ENCODE assay signal across 8 cellular contexts in the genomic region with DNA sequence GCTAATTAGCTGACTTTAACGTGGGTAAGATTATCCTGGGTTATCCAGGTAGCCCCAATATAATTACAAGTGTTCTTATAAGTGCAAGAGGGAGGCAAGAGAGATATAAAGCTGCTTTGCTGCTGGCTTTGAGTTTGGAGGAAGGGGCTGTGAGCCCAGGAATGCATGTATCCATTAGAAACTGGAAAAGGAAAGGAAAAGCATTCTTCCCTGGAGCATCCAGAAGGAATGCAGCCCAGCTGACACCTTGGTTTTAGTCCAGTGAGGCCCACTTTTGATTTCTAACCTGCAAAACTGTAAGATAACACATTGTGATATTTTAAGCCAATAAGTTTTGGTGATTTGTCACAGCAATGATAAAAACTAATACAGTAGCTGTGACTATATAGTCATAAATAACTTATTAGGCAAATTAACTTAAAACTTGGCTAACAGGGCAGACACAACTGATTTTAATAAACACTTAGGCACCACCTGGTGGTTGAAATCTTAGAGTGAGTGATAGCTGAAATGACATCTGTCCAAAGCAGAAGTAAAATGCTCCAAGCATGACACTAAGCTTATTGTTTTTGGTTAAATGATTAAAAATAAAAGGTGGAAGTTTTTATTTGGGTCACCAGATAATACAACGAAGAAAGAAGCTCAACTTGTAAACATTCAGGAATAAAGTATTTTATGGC. TPM values are rescaled to one million over a fixed set of nuclear protein-coding genes. Genes with fewer than 3 reads are reported as not detected.
DNase-seq lines count a peak whose midpoint lies in the region; ATAC-seq and TF ChIP-seq lines count a peak whose summit lies in the region.

No MANE protein-coding gene starts in this region.

- H3K36me3 Mint-ChIP-seq in activated CD4-positive, alpha-beta T cell treated with anti-CD3 and anti-CD28 coated beads, Interleukin-2, amount 10 ng/mL, durations not matched to agents 7 days and 5 days (ENCODE audit: low read depth): no peaks in the 10 kb centered on the region
- no peaks in the 10 kb centered on the region for H3K36me3 Mint-ChIP-seq in activated CD4-positive, alpha-beta T cell treated with anti-CD3 and anti-CD28 coated beads for 36 hours (ENCODE audit: low read depth)

- no peak overlapping the region for H3K27ac Mint-ChIP-seq in activated CD4-positive, alpha-beta T cell treated with anti-CD3 and anti-CD28 coated beads, Interleukin-2, amount 10 ng/mL, durations not matched to agents 7 days and 5 days
- no peak overlapping the region for H3K27ac Mint-ChIP-seq in activated CD4-positive, alpha-beta T cell treated with anti-CD3 and anti-CD28 coated beads for 36 hours

- DNase-seq in activated CD4-positive, alpha-beta T cell treated with anti-CD3 and anti-CD28 coated beads, Interleukin-2, amount 10 ng/mL, durations not matched to agents 7 days and 5 days: peak; percentile 31
- DNase-seq in activated CD4-positive, alpha-beta T cell treated with anti-CD3 and anti-CD28 coated beads for 36 hours: no peak
- peak; percentile 66 for DNase-seq in NCI-H69 (lab: John Stamatoyannopoulos, UW)
- DNase-seq in fibroblast of villous mesenchyme (ENCODE audit: low read depth): peak; percentile 25
- no peak for DNase-seq in NK-92 (lab: John Stamatoyannopoulos, UW; ENCODE audit: unreplicated experiment)
- DNase-seq in middle frontal gyrus (ENCODE audit: extremely low spot score, low spot score): no peak

- H3K27me3 Mint-ChIP-seq in activated CD4-positive, alpha-beta T cell treated with anti-CD3 and anti-CD28 coated beads, Interleukin-2, amount 10 ng/mL, durations not matched to agents 7 days and 5 days: peaks cover 4% of the 10 kb centered on the region
- H3K27me3 Mint-ChIP-seq in activated CD4-positive, alpha-beta T cell treated with anti-CD3 and anti-CD28 coated beads for 36 hours: peaks cover 13% of the 10 kb centered on the region

- no peak overlapping the region for H3K4me3 Mint-ChIP-seq in activated CD4-positive, alpha-beta T cell treated with anti-CD3 and anti-CD28 coated beads, Interleukin-2, amount 10 ng/mL, durations not matched to agents 7 days and 5 days
- H3K4me3 Mint-ChIP-seq in activated CD4-positive, alpha-beta T cell treated with anti-CD3 and anti-CD28 coated beads for 36 hours: no peak overlapping the region

- peak; percentile 42 for TF ChIP-seq CTCF in fibroblast of villous mesenchyme (IDR thresholded peaks at IDR 0.05; ENCODE audit: insufficient read depth, low read depth, low read length)

- intact Hi-C loops in activated CD4-positive, alpha-beta T cell treated with anti-CD3 and anti-CD28 coated beads for 36 hours (cut with DNase I, micrococcal nuclease): loop anchor here (1.0 to 5.0 kb wide), 4 partner anchors 47 to 322 kb away; no protein-coding TSS in a partner anchor

- H3K4me3 ChIP-seq in fibroblast of villous mesenchyme (ENCODE audit: low read depth, low read length): no peak overlapping the region

- POLR2A ChIA-PET in activated CD4-positive, alpha-beta T cell treated with anti-CD3 and anti-CD28 coated beads, Interleukin-2, amount 10 ng/mL, durations not matched to agents 7 days and 5 days (lab: Charles Lee): interaction anchor here (0.9 kb wide), 1 partner anchor 54 kb away, joined by 4 read pairs; no protein-coding TSS in a partner anchor
- POLR2A ChIA-PET in activated CD4-positive, alpha-beta T cell treated with anti-CD3 and anti-CD28 coated beads for 36 hours (lab: Charles Lee): no interaction called here

- CTCF ChIA-PET in activated CD4-positive, alpha-beta T cell treated with anti-CD3 and anti-CD28 coated beads, Interleukin-2, amount 10 ng/mL, durations not matched to agents 7 days and 5 days (lab: Charles Lee): interaction anchor here (0.5 to 1.6 kb wide), 2 partner anchors 9 to 103 kb away, joined by 6 read pairs; no protein-coding TSS in a partner anchor
- CTCF ChIA-PET in activated CD4-positive, alpha-beta T cell treated with anti-CD3 and anti-CD28 coated beads for 36 hours (lab: Charles Lee): interaction anchor here (0.6 to 3.0 kb wide), 13 partner anchors 9 to 319 kb away, joined by 3 to 34 read pairs (median 5); no protein-coding TSS in a partner anchor

- no peaks in the 10 kb centered on the region for H3K9me3 Mint-ChIP-seq in activated CD4-positive, alpha-beta T cell treated with anti-CD3 and anti-CD28 coated beads, Interleukin-2, amount 10 ng/mL, durations not matched to agents 7 days and 5 days
- H3K9me3 Mint-ChIP-seq in activated CD4-positive, alpha-beta T cell treated with anti-CD3 and anti-CD28 coated beads for 36 hours (ENCODE audit: low read depth): no peaks in the 10 kb centered on the region

- no peak for ATAC-seq in activated CD4-positive, alpha-beta T cell treated with anti-CD3 and anti-CD28 coated beads for 36 hours
- ATAC-seq in HG02763 (IDR thresholded peaks at IDR 0.05; ENCODE audit: unreplicated experiment): peak; percentile 65
- no peak for ATAC-seq in HG03039 (IDR thresholded peaks at IDR 0.05; ENCODE audit: unreplicated experiment)

- H3K4me1 Mint-ChIP-seq in activated CD4-positive, alpha-beta T cell treated with anti-CD3 and anti-CD28 coated beads, Interleukin-2, amount 10 ng/mL, durations not matched to agents 7 days and 5 days: peaks cover 3% of the 10 kb centered on the region
- peaks cover 7% of the 10 kb centered on the region for H3K4me1 Mint-ChIP-seq in activated CD4-positive, alpha-beta T cell treated with anti-CD3 and anti-CD28 coated beads for 36 hours

RNA-seq across cellular contexts. Expression of a gene that starts 35.6 kb away (rescaled TPM):
- total RNA-seq in activated CD4-positive, alpha-beta T cell treated with anti-CD3 and anti-CD28 coated beads, Interleukin-2, amount 10 ng/mL, durations not matched to agents 7 days and 5 days: not detected
- total RNA-seq in activated CD4-positive, alpha-beta T cell treated with anti-CD3 and anti-CD28 coated beads for 36 hours: not detected
- 0.32 and 0.43 TPM in 2 replicates for total RNA-seq in fibroblast of villous mesenchyme

RNA-seq across cellular contexts. Expression of a gene that starts 47.8 kb away (rescaled TPM):
- total RNA-seq in activated CD4-positive, alpha-beta T cell treated with anti-CD3 and anti-CD28 coated beads, Interleukin-2, amount 10 ng/mL, durations not matched to agents 7 days and 5 days: not detected
- total RNA-seq in activated CD4-positive, alpha-beta T cell treated with anti-CD3 and anti-CD28 coated beads for 36 hours: not detected
- not detected in 2 replicates for total RNA-seq in fibroblast of villous mesenchyme

Comparison
In these comparisons a context has a peak if more than half of its experiments do, and no peak if none do; other contexts are left out.
1. DNase-seq: peak in activated CD4-positive, alpha-beta T cell treated with anti-CD3 and anti-CD28 coated beads, Interleukin-2, amount 10 ng/mL, durations not matched to agents 7 days and 5 days (single experiment), NCI-H69 (single experiment) and fibroblast of villous mesenchyme (single experiment); none in activated CD4-positive, alpha-beta T cell treated with anti-CD3 and anti-CD28 coated beads for 36 hours (single experiment), NK-92 (single experiment) and middle frontal gyrus (single experiment).